8 cellular contexts compared by ENCODE assay signal in the genomic region with DNA sequence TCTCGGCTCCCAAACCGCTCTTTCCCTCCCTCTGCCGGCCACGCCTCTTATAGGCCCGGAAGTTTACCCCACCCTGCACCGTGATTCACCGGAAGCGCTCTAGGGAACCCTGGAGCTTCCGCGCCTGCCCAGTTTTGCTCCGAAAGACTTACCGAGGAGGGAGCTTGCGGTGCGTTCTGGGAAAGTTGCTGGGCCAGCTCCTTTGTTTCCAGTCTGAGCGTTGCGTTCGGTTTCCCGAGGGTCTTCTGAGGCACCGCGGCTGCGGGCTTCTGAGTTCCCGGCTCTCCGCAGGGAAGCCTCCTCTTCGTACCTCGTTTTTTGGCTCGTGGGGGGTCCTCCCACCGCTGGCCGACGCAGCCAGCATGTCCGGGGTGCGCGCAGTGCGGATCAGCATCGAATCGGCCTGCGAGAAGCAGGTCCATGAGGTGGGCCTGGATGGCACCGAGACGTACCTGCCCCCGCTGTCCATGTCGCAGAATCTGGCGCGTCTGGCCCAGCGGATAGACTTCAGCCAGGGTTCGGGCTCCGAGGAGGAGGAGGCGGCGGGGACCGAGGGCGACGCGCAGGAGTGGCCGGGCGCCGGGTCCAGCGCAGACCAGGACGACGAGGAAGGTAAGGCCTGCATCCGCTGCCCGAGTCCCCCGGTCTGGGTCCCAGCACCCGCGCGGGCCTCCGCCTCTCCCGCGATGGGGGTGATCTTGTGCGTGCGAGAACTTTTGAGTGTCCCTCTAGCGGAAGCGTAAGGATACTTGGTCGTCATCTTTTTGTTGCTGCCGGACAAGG. TPM values are rescaled to one million over a fixed set of nuclear protein-coding genes. Genes with fewer than 3 reads are reported as not detected.
DNase-seq lines count a peak whose midpoint lies in the region; ATAC-seq and TF ChIP-seq lines count a peak whose summit lies in the region.

A gene with protein sequence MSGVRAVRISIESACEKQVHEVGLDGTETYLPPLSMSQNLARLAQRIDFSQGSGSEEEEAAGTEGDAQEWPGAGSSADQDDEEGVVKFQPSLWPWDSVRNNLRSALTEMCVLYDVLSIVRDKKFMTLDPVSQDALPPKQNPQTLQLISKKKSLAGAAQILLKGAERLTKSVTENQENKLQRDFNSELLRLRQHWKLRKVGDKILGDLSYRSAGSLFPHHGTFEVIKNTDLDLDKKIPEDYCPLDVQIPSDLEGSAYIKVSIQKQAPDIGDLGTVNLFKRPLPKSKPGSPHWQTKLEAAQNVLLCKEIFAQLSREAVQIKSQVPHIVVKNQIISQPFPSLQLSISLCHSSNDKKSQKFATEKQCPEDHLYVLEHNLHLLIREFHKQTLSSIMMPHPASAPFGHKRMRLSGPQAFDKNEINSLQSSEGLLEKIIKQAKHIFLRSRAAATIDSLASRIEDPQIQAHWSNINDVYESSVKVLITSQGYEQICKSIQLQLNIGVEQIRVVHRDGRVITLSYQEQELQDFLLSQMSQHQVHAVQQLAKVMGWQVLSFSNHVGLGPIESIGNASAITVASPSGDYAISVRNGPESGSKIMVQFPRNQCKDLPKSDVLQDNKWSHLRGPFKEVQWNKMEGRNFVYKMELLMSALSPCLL (plus strand): TSS at position 131 of the 783 bp plus-strand sequence. CDS start 232 bp downstream, at position 363.

- peak; percentile 91 for ATAC-seq in effector memory CD8-positive, alpha-beta T cell (replicated peaks)

- peak within 1 kb of the TSS; percentile 82 to 94 for H3K27ac Mint-ChIP-seq in effector memory CD8-positive, alpha-beta T cell

- peaks cover 28% of the 10 kb centered on the region for H3K36me3 Mint-ChIP-seq in effector memory CD8-positive, alpha-beta T cell (ENCODE audit: insufficient read depth)

- POLR2A ChIA-PET in activated CD8-positive, alpha-beta memory T cell treated with anti-CD3 and anti-CD28 coated beads for 36 hours (lab: Charles Lee) = interaction anchor here (0.6 to 2.9 kb wide), 9 partner anchors 14 to 580 kb away, joined by 3 to 61 read pairs (median 6); a partner anchor contains a TSS

- no peaks in the 10 kb centered on the region for H3K27me3 Mint-ChIP-seq in effector memory CD8-positive, alpha-beta T cell

- H3K4me3 Mint-ChIP-seq in effector memory CD8-positive, alpha-beta T cell = peak within 1 kb of the TSS; percentile 94 to 99

- peaks cover 35 to 43% of the 10 kb centered on the region in 2 donors for H3K4me1 Mint-ChIP-seq in effector memory CD8-positive, alpha-beta T cell (ENCODE audit: low read depth in 2 of 2)

- DNase-seq in COR-L47 (lab: John Stamatoyannopoulos, UW) (peak; percentile 91), GM20000 (ENCODE audit: low spot score) (peak; percentile 93), HT-29 (ENCODE audit: low spot score) (peak; percentile 98), medulla oblongata (ENCODE audit: extremely low spot score) (peak; percentile 98)
- DNase-seq in NK-92 treated with Interleukin-12 subunit alpha and Interleukin-12 subunit beta, amount 100 ng/mL, for 24 hours (lab: John Stamatoyannopoulos, UW) = peak; percentile 83
- peak; percentile 76 to 79 (median 77) for DNase-seq in effector memory CD8-positive, alpha-beta T cell
- DNase-seq in stimulated activated CD8-positive, alpha-beta memory T cell treated with anti-CD3 and anti-CD28 coated beads, Interleukin-12 subunit alpha, Interleukin-12 subunit beta, amount 100 ng/mL, for 1 hour (ENCODE audit: low read depth) = peak; percentile 87

- CTCF ChIA-PET in activated CD8-positive, alpha-beta memory T cell treated with anti-CD3 and anti-CD28 coated beads for 36 hours (lab: Charles Lee) = interaction anchor here (0.8 to 1.2 kb wide), 4 partner anchors 19 to 123 kb away, joined by 3 to 10 read pairs (median 3); a partner anchor contains a TSS

- TF ChIP-seq CTCF in GM20000 (IDR thresholded peaks at IDR 0.05; ENCODE audit: extremely low read depth, missing control alignments) = no peak

- no peaks in the 10 kb centered on the region for H3K9me3 Mint-ChIP-seq in effector memory CD8-positive, alpha-beta T cell

RNA-seq across cellular contexts. Expression of the gene that starts here (rescaled TPM):
- total RNA-seq in HT-29 (2014; rRNA removed; shearing (Covaris generic)) = 44.2 and 45.4 TPM in 2 replicates
- 10 to 100 TPM; 36.3 to 42.1 TPM for total RNA-seq in activated CD8-positive, alpha-beta memory T cell treated with anti-CD3 and anti-CD28 coated beads for 36 hours

Comparison
In these comparisons a context has a peak if more than half of its experiments do, and no peak if none do; other contexts are left out.
1. Peak in every context shown above with its lines: DNase-seq and ATAC-seq.